In the genomic region with DNA sequence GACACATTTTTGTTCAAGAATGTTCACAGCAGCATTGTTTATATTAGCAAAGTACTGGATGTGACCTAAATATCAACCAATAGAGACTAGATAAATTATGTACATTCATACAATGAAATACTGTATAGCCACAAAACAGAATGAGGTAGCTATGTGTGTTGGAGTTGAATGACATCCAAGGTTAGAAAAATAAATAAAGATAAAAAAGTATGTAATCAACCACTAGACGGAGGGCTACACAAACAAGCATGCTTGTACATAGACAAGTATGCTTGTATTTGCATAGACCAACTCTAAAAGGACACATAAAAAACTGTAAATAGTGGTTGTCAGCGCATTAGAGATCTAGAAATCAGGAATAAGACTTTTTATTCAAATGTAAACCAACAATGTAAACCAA, we compare ENCODE assay signal across 8 cellular contexts. TPM values are rescaled to one million over a fixed set of nuclear protein-coding genes. Genes with fewer than 3 reads are reported as not detected.
DNase-seq lines count a peak whose midpoint lies in the region; ATAC-seq, FAIRE-seq and TF ChIP-seq lines count a peak whose summit lies in the region.

No MANE protein-coding gene starts in this region.

- H3K9me3 ChIP-seq in HUES64 (ENCODE audit: insufficient read depth, low read depth, low read length) (peaks cover 16% of the 10 kb centered on the region), muscle layer of duodenum (ENCODE audit: control insufficient read depth in 1 of 2, low read length in 2 of 2) (peaks cover 0 to 3% of the 10 kb centered on the region in 2 donors)

- H3K4me1 ChIP-seq in HUES64 (ENCODE audit: insufficient read depth, low read length), result peaks cover 43% of the 10 kb centered on the region
- H3K4me1 ChIP-seq in muscle layer of duodenum (ENCODE audit: control insufficient read depth in 1 of 2, insufficient read depth in 2 of 2, low read length in 2 of 2), result peaks cover 34 to 47% of the 10 kb centered on the region in 2 donors

- peak overlapping the region; percentile 38 for H3K9ac ChIP-seq in HUES64 (ENCODE audit: low read depth, low read length)

- H3K27ac ChIP-seq in HUES64 (ENCODE audit: low read depth, low read length) (no peak overlapping the region), muscle layer of duodenum (ENCODE audit: low read length) (peak overlapping the region; percentile 95)

- H3K4me3 ChIP-seq in AG09309 (ENCODE audit: control insufficient read depth, low read depth, low read length), result peak overlapping the region; percentile 69
- peak overlapping the region; percentile 77 for H3K4me3 ChIP-seq in HUES64 (ENCODE audit: low read length)
- H3K4me3 ChIP-seq in bronchial epithelial cell (ENCODE audit: low read depth, low read length), result peak overlapping the region; percentile 70
- H3K4me3 ChIP-seq in muscle layer of duodenum (ENCODE audit: low read depth in 1 of 2, low read length in 2 of 2), result peak overlapping the region; percentile 84 to 88

- no peak for TF ChIP-seq CTCF in AG09309 (IDR thresholded peaks at IDR 0.05; ENCODE audit: control insufficient read depth, insufficient read depth, low read depth, low read length, missing control alignments)
- TF ChIP-seq CTCF in bronchial epithelial cell (IDR thresholded peaks at IDR 0.05; ENCODE audit: insufficient read depth, low read length, severe bottlenecking), result no peak

- DNase-seq in AG09309 (ENCODE audit: low read depth) (no peak), bronchial epithelial cell (ENCODE audit: low read depth) (peak; percentile 6), NCI-H1694 treated with DMSO at 0.1 percent for 48 hours (lab: John Stamatoyannopoulos, UW) (no peak), HK-2 (ENCODE audit: unreplicated experiment) (no peak)

- H3K27me3 ChIP-seq in HUES64 (ENCODE audit: insufficient read depth, low read length), result no peaks in the 10 kb centered on the region
- no peaks in the 10 kb centered on the region for H3K27me3 ChIP-seq in bronchial epithelial cell (ENCODE audit: control insufficient read depth, insufficient read depth, low read length)
- H3K27me3 ChIP-seq in muscle layer of duodenum (ENCODE audit: low read depth, low read length), result no peaks in the 10 kb centered on the region

- FAIRE-seq in bronchial epithelial cell (lab: Jason Lieb, UNC), result no peak

- ATAC-seq in HG03196 (IDR thresholded peaks at IDR 0.05; ENCODE audit: unreplicated experiment) (no peak), GM18873 (IDR thresholded peaks at IDR 0.05; ENCODE audit: low FRiP score, unreplicated experiment) (no peak)

- H3K36me3 ChIP-seq in HUES64 (ENCODE audit: insufficient read depth, low read length) (peaks cover 66% of the 10 kb centered on the region), bronchial epithelial cell (ENCODE audit: control insufficient read depth, insufficient read depth, low read length) (peaks cover 4% of the 10 kb centered on the region), muscle layer of duodenum (ENCODE audit: control insufficient read depth in 1 of 2, insufficient read depth in 2 of 2, low read length in 2 of 2) (peaks cover 12 to 24% of the 10 kb centered on the region in 2 donors)

- no CpG with 5 or more reads among the region's 2 CpGs for WGBS in HUES64

RNA-seq across cellular contexts. Expression of a gene that starts 3.0 kb away (rescaled TPM):
- 11.0 TPM for polyA plus RNA-seq in HUES64 (2013, experiment 1 of 2)
- polyA plus RNA-seq in HUES64 (2013, experiment 2 of 2), result 12.3 TPM
- 11.8 and 14.5 TPM in 2 replicates for total RNA-seq in bronchial epithelial cell
